Comparison of ENCODE assay signal across 20 cellular contexts in genomic region chr5:86320266-86320665, GRCh38.
"Had no signal": no experiment of that assay in that cellular context is flagged by ENCODE, and none has a peak within 500 bp of the region (broad histone marks: within the 10 kb centered on the region; RNA-seq: fewer than 3 reads in every experiment).

No MANE protein-coding gene starts in this region.

- H3K27me3 ChIP-seq: adrenal gland, body of pancreas, cardiac muscle cell, neutrophil had no signal

- H3K27ac ChIP-seq: adrenal gland, body of pancreas, cardiac muscle cell, neutrophil had no signal

- H3K4me1 ChIP-seq: adrenal gland, body of pancreas had no signal

- H3K4me3 ChIP-seq: adrenal gland, body of pancreas, cardiac muscle cell had no signal

- H3K36me3 ChIP-seq: adrenal gland, cardiac muscle cell, neutrophil had no signal

- DNase-seq: activated CD4-positive, alpha-beta T cell treated with anti-CD3 and anti-CD28 coated beads for 1 hour; activated CD4-positive, alpha-beta T cell treated with anti-CD3 and anti-CD28 coated beads, Interleukin-2, amount 50 U/mL, for 1 hour; activated CD8-positive, alpha-beta memory T cell treated with anti-CD3 and anti-CD28 coated beads for 24 hours; activated CD8-positive, alpha-beta memory T cell treated with anti-CD3 and anti-CD28 coated beads, Interleukin-2, amount 50 U/mL, for 4 hours; activated T-cell treated with anti-CD3 and anti-CD28 coated beads, Interleukin-2, amount 50 U/mL, for 24 hours; adrenal gland; body of pancreas; dermis blood vessel endothelial cell; effector CD8-positive, alpha-beta T cell; foreskin melanocyte; glutamatergic neuron; hippocampal formation; left colon; stimulated activated CD4-positive, alpha-beta T cell treated with anti-CD3 and anti-CD28 coated beads, Interleukin-2, amount 100 ng/mL, for 48 hours; stimulated activated CD8-positive, alpha-beta memory T cell treated with anti-CD3 and anti-CD28 coated beads, Interleukin-4, amount 100 ng/mL, for 48 hours; stimulated activated naive B cell treated with anti-CD40 and anti-IgM and Interleukin-4, amounts not matched to agents 10 μg/mL and 1 μg/mL and 100 μg/mL, for 72 hours; T-helper 9 cell had no signal

- FAIRE-seq: islet of Langerhans had no signal

- H3K9me3 ChIP-seq: adrenal gland, body of pancreas, neutrophil had no signal
